In the genomic region with DNA sequence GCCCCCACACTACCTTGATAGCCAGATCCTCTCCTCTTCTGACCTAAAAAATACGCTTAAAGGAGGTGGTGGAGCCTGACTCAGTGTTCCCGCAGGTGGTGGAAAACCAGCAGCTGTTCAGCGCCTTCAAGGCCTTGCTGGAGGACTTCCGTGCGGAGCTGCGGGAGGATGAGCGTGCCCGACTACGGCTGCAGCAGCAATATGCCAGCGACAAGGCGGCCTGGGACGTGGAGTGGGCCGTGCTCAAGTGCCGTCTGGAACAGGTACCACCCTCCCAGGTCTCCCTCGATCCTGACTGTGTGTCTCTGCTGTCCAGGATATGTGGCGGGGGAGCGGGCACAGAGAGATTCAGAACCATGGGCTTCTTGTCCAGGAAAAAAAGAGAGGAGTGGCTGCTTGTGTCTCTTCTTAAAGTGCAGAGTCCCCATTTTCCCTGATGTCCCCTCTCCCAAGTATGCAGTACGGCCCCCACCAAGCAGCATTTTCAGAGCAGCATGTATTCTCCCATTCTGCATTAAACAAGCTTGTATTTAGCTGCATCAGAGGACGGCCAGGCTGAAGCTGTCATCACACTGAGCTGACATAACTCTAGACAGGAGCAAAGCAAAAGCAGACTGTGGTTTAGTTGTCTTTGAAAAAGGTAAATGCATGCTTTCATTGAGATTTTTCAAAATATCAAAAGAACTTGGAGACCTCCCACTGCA, we compare ENCODE assay signal across 24 cellular contexts.
DNase-seq lines count a peak whose midpoint lies in the region; ATAC-seq, FAIRE-seq and TF ChIP-seq lines count a peak whose summit lies in the region.
"Had no signal": no experiment of that assay in that cellular context is flagged by ENCODE, and none has a peak within 500 bp of the region (broad histone marks: within the 10 kb centered on the region; RNA-seq: fewer than 3 reads in every experiment).

No MANE protein-coding gene starts in this region.

- CTCF ChIA-PET in A549 (lab: Yijun Ruan, JAX) (no interaction called here), AG04450 (lab: Charles Lee) (interaction anchor here (1.3 kb wide), 1 partner anchor 153 kb away, joined by 3 read pairs; no protein-coding TSS in a partner anchor)

- H3K9me3 ChIP-seq in A549, result no peaks in the 10 kb centered on the region
- peaks cover 2% of the 10 kb centered on the region; the same call in 1 of the 2 replicates for H3K9me3 ChIP-seq in AG04450 (ENCODE audit: control insufficient read depth, insufficient read depth, low read length)
- no peaks in the 10 kb centered on the region for H3K9me3 ChIP-seq in body of pancreas
- H3K9me3 ChIP-seq in neuronal stem cell (replicated peaks in 1 of 2; ENCODE audit: control insufficient read depth in 2 of 2, insufficient read depth in 1 of 2, low read depth in 1 of 2, low read length in 2 of 2), result no peaks in the 10 kb centered on the region
- H3K9me3 ChIP-seq in WERI-Rb-1 (ENCODE audit: severe bottlenecking), result no peaks in the 10 kb centered on the region
- H3K9me3 ChIP-seq: Peyer's patch, SJSA1 had no signal

- no peak for ATAC-seq in A549
- no peak for ATAC-seq in body of pancreas
- no peak for ATAC-seq in HG03108 (IDR thresholded peaks at IDR 0.05; ENCODE audit: unreplicated experiment)

- peak overlapping the region; percentile 54 for H3K9ac ChIP-seq in neuronal stem cell (ENCODE audit: low read depth, low read length, poor library complexity)
- H3K9ac ChIP-seq: KMS-11 had no signal

- intact Hi-C loops in body of pancreas (cut with DNase I), result no loop called here

- no peak overlapping the region for H2AK5ac ChIP-seq in neuronal stem cell (ENCODE audit: low read depth, low read length)

- H3K36me3 ChIP-seq in body of pancreas (replicated peaks in 1 of 2; ENCODE audit: insufficient read depth in 1 of 2, low read depth in 2 of 2), result no peaks in the 10 kb centered on the region
- peaks cover 2 to 36% of the 10 kb centered on the region in 2 donors for H3K36me3 ChIP-seq in neuronal stem cell (replicated peaks in 1 of 2; ENCODE audit: control insufficient read depth in 2 of 2, insufficient read depth in 2 of 2, low read length in 2 of 2)
- H3K36me3 ChIP-seq in WERI-Rb-1, result no peaks in the 10 kb centered on the region
- H3K36me3 ChIP-seq: Peyer's patch had no signal

- no peak overlapping the region for H3K4me3 ChIP-seq in A549
- H3K4me3 ChIP-seq in AG04450 (ENCODE audit: low read depth, low read length), result no peak overlapping the region
- no peak overlapping the region for H3K4me3 ChIP-seq in body of pancreas
- H3K4me3 ChIP-seq in neuronal stem cell (ENCODE audit: low read length in 2 of 2), result no peak overlapping the region
- no peak overlapping the region for H3K4me3 ChIP-seq in WERI-Rb-1 (ENCODE audit: low read depth, low read length)
- H3K4me3 ChIP-seq: Peyer's patch, SJSA1 had no signal

- H3K4me2 ChIP-seq in A549 (no peak overlapping the region), neuronal stem cell (ENCODE audit: insufficient read depth, low read length, poor library complexity, severe bottlenecking) (no peak overlapping the region)
- H3K4me2 ChIP-seq: KMS-11 had no signal

- H3K18ac ChIP-seq in neuronal stem cell (ENCODE audit: low read length), result peak overlapping the region; percentile 44

- FAIRE-seq in A549 (lab: Jason Lieb, UNC), result no peak
- FAIRE-seq: GM19239, HTR-8/SVneo had no signal

- peak overlapping the region; percentile 9 for H3K14ac ChIP-seq in neuronal stem cell (ENCODE audit: low read length)

- TF ChIP-seq EP300 in A549 (IDR thresholded peaks at IDR 0.05), result no peak

- H3K27me3 ChIP-seq in AG04450 (ENCODE audit: control insufficient read depth, insufficient read depth, low read length) (no peaks in the 10 kb centered on the region), body of pancreas (no peaks in the 10 kb centered on the region), neuronal stem cell (ENCODE audit: control insufficient read depth in 3 of 3, insufficient read depth in 3 of 3, low read depth in 1 of 3, low read length in 3 of 3) (no peaks in the 10 kb centered on the region), WERI-Rb-1 (ENCODE audit: insufficient read depth, low read depth, severe bottlenecking) (no peaks in the 10 kb centered on the region)
- H3K27me3 ChIP-seq: Peyer's patch, SJSA1 had no signal

- no peak overlapping the region for H2BK120ac ChIP-seq in neuronal stem cell (ENCODE audit: low read depth, low read length)

- peaks cover 4% of the 10 kb centered on the region for H3K79me1 ChIP-seq in neuronal stem cell (ENCODE audit: low read depth, low read length)

- H2BK15ac ChIP-seq in neuronal stem cell (ENCODE audit: low read length), result no peak overlapping the region

- WGBS in A549 (ENCODE audit: missing lambda C conversion rate), result 94% methylated on average over 17 of the region's 19 CpGs
- WGBS in body of pancreas, 2 donors, result 87% methylated on average over 19 of the region's 19 CpGs
- no CpG with 5 or more reads among the region's 19 CpGs for WGBS in neuronal stem cell (ENCODE audit: extremely low coverage in 2 of 2, insufficient read length in 2 of 2, insufficient replicate concordance in 1 of 2), 2 donors

- H3K4me1 ChIP-seq in A549, result peaks cover 57% of the 10 kb centered on the region
- peaks cover 33% of the 10 kb centered on the region for H3K4me1 ChIP-seq in body of pancreas
- peaks cover 3 to 10% of the 10 kb centered on the region in 2 donors for H3K4me1 ChIP-seq in neuronal stem cell (ENCODE audit: control insufficient read depth in 2 of 2, insufficient read depth in 1 of 2, low read depth in 1 of 2, low read length in 2 of 2)
- H3K4me1 ChIP-seq: Peyer's patch had no signal

- peak overlapping the region; percentile 37 for H3K23ac ChIP-seq in neuronal stem cell (ENCODE audit: low read depth, low read length, poor library complexity)

- no peak for TF ChIP-seq RAD21 in A549 (conservative IDR thresholded peaks at IDR 0.05 in 1 of 2, IDR thresholded peaks at IDR 0.05 in 1 of 2)

- H3K27ac ChIP-seq in A549 (peak overlapping the region; percentile 51 to 83; a peak in 4 of 6 replicates), AG04450 (ENCODE audit: low read depth, low read length) (peak overlapping the region; percentile 0), body of pancreas (peak overlapping the region in 3 of 4 donors; percentile 20 to 60 (median 28)), neuronal stem cell (replicated peaks; ENCODE audit: low read length) (no peak overlapping the region), WERI-Rb-1 (no peak overlapping the region)
- H3K27ac ChIP-seq: C4-2B, KMS-11, Peyer's patch, SJSA1 had no signal

- POLR2A ChIA-PET in A549 (lab: Yijun Ruan, JAX), result no interaction called here
- POLR2A ChIA-PET in AG04450 (lab: Yijun Ruan, JAX), result no interaction called here

- H2AFZ ChIP-seq in neuronal stem cell (ENCODE audit: low read length), result no peak overlapping the region

- DNase-seq in A549 (ENCODE audit: low read depth in 1 of 2, low spot score in 1 of 2) (no peak), AG04450 (ENCODE audit: low read depth, low spot score) (no peak), body of pancreas (peak in 2 of 4 donors; percentile 34 to 63), neuronal stem cell (ENCODE audit: low spot score) (no peak), NCI-H187 treated with DMSO at 0.1 percent for 48 hours (lab: John Stamatoyannopoulos, UW) (no peak), iPS-NIHi7 (ENCODE audit: extremely low spot score) (no peak), WERI-Rb-1 (no peak)
- DNase-seq: ACHN, GF-D8, GOT3, HCEC 1CT, NCI-H1105, NCI-H146, NCI-H2081 treated with DMSO at 0.1 percent for 48 hours, NCI-H2171 treated with DMSO at 0.1 percent for 48 hours, NCI-H524 treated with DMSO at 0.1 percent for 48 hours, NCI-H82, Peyer's patch had no signal

- H2BK5ac ChIP-seq in neuronal stem cell (ENCODE audit: low read length), result peak overlapping the region; percentile 30

- no peak overlapping the region for H4K8ac ChIP-seq in neuronal stem cell (ENCODE audit: low read depth, low read length)

- H4K91ac ChIP-seq in neuronal stem cell (ENCODE audit: low read depth, low read length, poor library complexity), result no peak overlapping the region

- TF ChIP-seq POLR2A in A549 (IDR thresholded peaks at IDR 0.05; ENCODE audit: low read length), result no peak
- no peak for TF ChIP-seq POLR2A in body of pancreas (IDR thresholded peaks at IDR 0.05)

- TF ChIP-seq CTCF in A549 (IDR thresholded peaks at IDR 0.05) (no peak), AG04450 (IDR thresholded peaks at IDR 0.05; ENCODE audit: low read depth, low read length) (no peak), body of pancreas (IDR thresholded peaks at IDR 0.05) (no peak), WERI-Rb-1 (IDR thresholded peaks at IDR 0.05; ENCODE audit: low read depth, low read length) (no peak)

- no peak overlapping the region for H2BK12ac ChIP-seq in neuronal stem cell (ENCODE audit: low read length)

- H3K4ac ChIP-seq in neuronal stem cell (ENCODE audit: low read length), result no peak overlapping the region

TF ChIP-seq in A549, 52 proteins besides CTCF, POLR2A, EP300 and RAD21:
- no peak for TF ChIP-seq EHMT2 (IDR thresholded peaks at IDR 0.05; ENCODE audit: low read depth)

Comparison
In these comparisons a context has a peak if more than half of its experiments do, and no peak if none do; other contexts are left out.
1. H3K27ac ChIP-seq: peak in A549 (2 of 2), AG04450 (single experiment) and body of pancreas (3 of 4); none in neuronal stem cell (single experiment) and WERI-Rb-1 (single experiment).